ENCODE assay signal across 35 cellular contexts in the genomic region with DNA sequence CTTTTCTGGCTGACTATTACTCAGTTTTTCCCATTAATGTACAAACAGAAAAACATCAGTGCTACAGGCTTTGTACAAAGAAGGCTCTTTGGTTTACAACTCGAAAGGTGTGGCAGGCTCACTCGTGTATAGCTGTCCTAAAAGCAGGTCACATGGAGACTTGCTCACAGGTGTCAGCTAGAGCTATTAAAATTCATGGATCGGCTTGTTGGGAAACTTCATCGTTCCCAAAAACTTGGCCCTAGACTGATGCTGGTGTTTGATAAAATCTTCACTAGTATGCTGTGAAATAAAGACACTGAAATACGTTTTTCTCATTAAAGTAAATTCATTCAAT.
"Had no signal": no experiment of that assay in that cellular context is flagged by ENCODE, and none has a peak within 500 bp of the region (broad histone marks: within the 10 kb centered on the region; RNA-seq: fewer than 3 reads in every experiment).

No MANE protein-coding gene starts in this region.

- DNase-seq: activated B cell treated with CpG ODN at 0.5 μM for 24 hours; activated CD4-positive, alpha-beta memory T cell treated with anti-CD3 and anti-CD28 coated beads for 36 hours; activated CD4-positive, alpha-beta T cell treated with anti-CD3 and anti-CD28 coated beads for 4 hours; activated CD4-positive, alpha-beta T cell treated with anti-CD3 and anti-CD28 coated beads, Interleukin-2, amount 50 U/mL, for 1 hour; activated CD4-positive, CD25-positive, alpha-beta regulatory T cell treated with anti-CD3 and anti-CD28 coated beads, Interleukin-2, amount 50 U/mL, for 72 hours; activated CD8-positive, alpha-beta memory T cell treated with anti-CD3 and anti-CD28 coated beads, Interleukin-2, amount 50 U/mL, for 4 hours; activated gamma-delta T cell treated with Interleukin-2 at 50 U/mL for 16 hours; activated naive CD4-positive, alpha-beta T cell treated with anti-CD3 and anti-CD28 coated beads for 36 hours; activated T-cell treated with anti-CD3 and anti-CD28 coated beads, Interleukin-2, amount 50 U/mL, for 72 hours; adrenal gland; body of pancreas; Karpas-422; KBM-7; MG63; NCI-H1048; NCI-H1105 treated with DMSO at 0.1 percent for 48 hours; NCI-H1436 treated with DMSO at 0.1 percent for 48 hours; NCI-H1694 treated with DMSO at 0.1 percent for 48 hours; NCI-H2029; NCI-H510A; NCI-H526; NCI-H748 treated with DMSO at 0.1 percent for 48 hours; NK-92 treated with Interleukin-12 subunit alpha and Interleukin-12 subunit beta, amount 100 ng/mL, for 24 hours; PC-3; SIG-M5; T-cell; T-helper 17 cell had no signal

- H3K27ac Mint-ChIP-seq: activated B cell treated with CpG ODN at 0.5 μM for 24 hours; activated CD4-positive, alpha-beta memory T cell treated with anti-CD3 and anti-CD28 coated beads for 36 hours; activated naive CD4-positive, alpha-beta T cell treated with anti-CD3 and anti-CD28 coated beads for 36 hours; activated naive CD4-positive, alpha-beta T cell treated with anti-CD3 and anti-CD28 coated beads, Interleukin-2, amount 50 U/mL, for 72 hours; activated T-cell treated with anti-CD3 and anti-CD28 coated beads, Interleukin-2, amount 50 U/mL, for 72 hours; activated T-helper 2 cell treated with anti-CD3 and anti-CD28 coated beads, Interferon-gamma antibody, Interleukin-2, Interleukin-4, amounts not matched to agents 10 μg/mL and 5 μg/mL and 100 μg/mL, durations not matched to agents 14 hours and 24 hours and 36 hours; T-cell; T-helper 17 cell had no signal

- H3K4me3 ChIP-seq: adrenal gland, body of pancreas, breast epithelium, MG63 had no signal

- H3K36me3 ChIP-seq: adrenal gland, breast epithelium had no signal

- H3K27me3 ChIP-seq: adrenal gland, body of pancreas, breast epithelium, MG63 had no signal

- H3K4me3 Mint-ChIP-seq: activated B cell treated with CpG ODN at 0.5 μM for 24 hours; activated CD4-positive, alpha-beta memory T cell treated with anti-CD3 and anti-CD28 coated beads for 36 hours; activated naive CD4-positive, alpha-beta T cell treated with anti-CD3 and anti-CD28 coated beads for 36 hours; activated T-cell treated with anti-CD3 and anti-CD28 coated beads, Interleukin-2, amount 50 U/mL, for 72 hours; IgD-negative memory B cell; T-cell; T-helper 17 cell had no signal

- H3K9me3 ChIP-seq: adrenal gland, body of pancreas, breast epithelium, MG63 had no signal

- H3K27me3 Mint-ChIP-seq: activated B cell treated with CpG ODN at 0.5 μM for 24 hours; activated CD4-positive, alpha-beta memory T cell treated with anti-CD3 and anti-CD28 coated beads for 36 hours; IgD-negative memory B cell; T-cell; T-helper 17 cell had no signal

- ATAC-seq: activated naive CD4-positive, alpha-beta T cell treated with anti-CD3 and anti-CD28 coated beads, Interleukin-2, amount 50 U/mL, for 72 hours; activated T-cell treated with anti-CD3 and anti-CD28 coated beads, Interleukin-2, amount 50 U/mL, for 72 hours; body of pancreas; PC-3; Right ventricle myocardium inferior; SK-N-SH treated with all-trans-retinoic acid at 6 μM for 48 hours; T-cell; T-helper 17 cell had no signal

- H3K9me3 Mint-ChIP-seq: activated B cell treated with CpG ODN at 0.5 μM for 24 hours; activated CD4-positive, alpha-beta memory T cell treated with anti-CD3 and anti-CD28 coated beads for 36 hours; activated naive CD4-positive, alpha-beta T cell treated with anti-CD3 and anti-CD28 coated beads for 36 hours; activated T-helper 2 cell treated with anti-CD3 and anti-CD28 coated beads, Interferon-gamma antibody, Interleukin-2, Interleukin-4, amounts not matched to agents 10 μg/mL and 5 μg/mL and 100 μg/mL, durations not matched to agents 14 hours and 24 hours and 36 hours; IgD-negative memory B cell; T-cell had no signal

- H3K27ac ChIP-seq: body of pancreas, RWPE1, VCaP had no signal
